Comparison of ENCODE assay signal across 8 cellular contexts in genomic region chr17:1398028-1398427, GRCh38. TPM values are rescaled to one million over a fixed set of nuclear protein-coding genes. Genes with fewer than 3 reads are reported as not detected.
A peak's percentile ranks its signal among the peaks of the same experiment; 100 is the strongest.
DNase-seq lines count a peak whose midpoint lies in the region; ATAC-seq and TF ChIP-seq lines count a peak whose summit lies in the region.

No MANE protein-coding gene starts in this region.

- intact Hi-C loops in PC-9 (cut with micrococcal nuclease; ENCODE audit: unreplicated experiment): loop anchor here (10.0 kb wide), 1 partner anchor 57 kb away; the partner anchor contains the start of gene CRK
- intact Hi-C loops in psoas muscle (cut with DNase I): loop anchor here (5.0 to 10.0 kb wide), 2 partner anchors 36 to 57 kb away; partner anchors contain the start of gene CRK (in 1 of the 2)

- H3K4me3 ChIP-seq in GM06990 (replicated peaks; ENCODE audit: low read depth, low read length) (peak overlapping the region; percentile 99), PC-9 (peak overlapping the region; percentile 96), epithelial cell of proximal tubule (ENCODE audit: low read depth, low read length) (peak overlapping the region; percentile 95), psoas muscle (peak overlapping the region; percentile 88)

- TF ChIP-seq CTCF in GM06990 (IDR thresholded peaks at IDR 0.05; ENCODE audit: insufficient read depth, low read length, poor library complexity, severe bottlenecking) (no peak), PC-9 (conservative IDR thresholded peaks at IDR 0.05) (no peak), epithelial cell of proximal tubule (conservative IDR thresholded peaks at IDR 0.05; ENCODE audit: low read depth, low read length) (no peak), psoas muscle (IDR thresholded peaks at IDR 0.05) (no peak)

- no peaks in the 10 kb centered on the region for H3K9me2 ChIP-seq in PC-9 (ENCODE audit: insufficient read depth)

- H3F3A ChIP-seq in PC-9 (ENCODE audit: insufficient read depth, low read depth): peaks cover 43% of the 10 kb centered on the region; the same call in 1 of the 2 replicates

- H3K36me3 ChIP-seq in GM06990 (ENCODE audit: control insufficient read depth, insufficient read depth, low read length) (peaks cover 2% of the 10 kb centered on the region), PC-9 (ENCODE audit: low read depth) (peaks cover 34% of the 10 kb centered on the region), psoas muscle (ENCODE audit: insufficient read depth in 1 of 2, low read depth in 1 of 2) (peaks cover 0 to 3% of the 10 kb centered on the region in 2 donors)

- BruUV-seq in PC-9 (replicated peaks; lab: Mats Ljungman, UMichigan): no TSS peak

- no peak for ATAC-seq in psoas muscle
- no peak for ATAC-seq in activated CD4-positive, CD25-positive, alpha-beta regulatory T cell treated with anti-CD3 and anti-CD28 coated beads, Interleukin-2, amount 50 U/mL, for 24 hours
- no peak for ATAC-seq in GM21825 (IDR thresholded peaks at IDR 0.05; ENCODE audit: unreplicated experiment)

- WGBS in psoas muscle, 3 donors: 25 to 33% (median 29%) methylated on average over 2 of the region's 2 CpGs

- H3K4me2 ChIP-seq in PC-9: peak overlapping the region; percentile 97

- no peak for DNase-seq in GM06990 (ENCODE audit: extremely low read depth, insufficient read length)
- no peak for DNase-seq in PC-9
- DNase-seq in epithelial cell of proximal tubule (ENCODE audit: low read depth): no peak
- no peak for DNase-seq in psoas muscle
- no peak for DNase-seq in cerebellum (ENCODE audit: low spot score)
- no peak for DNase-seq in NCI-H128 (lab: John Stamatoyannopoulos, UW; ENCODE audit: unreplicated experiment)

- H3K9me3 ChIP-seq in PC-9 (ENCODE audit: insufficient read depth, low read depth) (no peaks in the 10 kb centered on the region), psoas muscle (no peaks in the 10 kb centered on the region)

- H3K27ac ChIP-seq in PC-9: peak overlapping the region; percentile 96; the same call in 1 of the 2 replicates
- H3K27ac ChIP-seq in psoas muscle: peak overlapping the region; percentile 93

- H3K4me1 ChIP-seq in PC-9 (replicated peaks; ENCODE audit: insufficient read depth) (peaks cover 53% of the 10 kb centered on the region), psoas muscle (peaks cover 43% of the 10 kb centered on the region)

- H3K27me3 ChIP-seq in GM06990 (replicated peaks; ENCODE audit: control insufficient read depth, insufficient read depth, low read length) (no peaks in the 10 kb centered on the region), PC-9 (ENCODE audit: insufficient read depth, low read depth) (no peaks in the 10 kb centered on the region), psoas muscle (ENCODE audit: insufficient read depth in 3 of 3, low read length in 2 of 3) (no peaks in the 10 kb centered on the region)

- CTCF ChIA-PET in PC-9 (lab: Charles Lee): interaction anchor here (1.2 kb wide), 1 partner anchor 33 kb away, joined by 4 read pairs; no protein-coding TSS in a partner anchor

- peaks cover 63% of the 10 kb centered on the region for H4K20me1 ChIP-seq in PC-9 (ENCODE audit: insufficient read depth)

- POLR2A ChIA-PET in PC-9 (lab: Charles Lee; ENCODE audit: unreplicated experiment): interaction anchor here (0.6 to 0.7 kb wide), 3 partner anchors 12 to 90 kb away, joined by 3 to 4 read pairs (median 3); no protein-coding TSS in a partner anchor

- peaks cover 70% of the 10 kb centered on the region for H3K79me2 ChIP-seq in PC-9 (ENCODE audit: low read depth)

- no peak overlapping the region for H2AFZ ChIP-seq in PC-9

RNA-seq across cellular contexts. Expression of gene YWHAE, which starts 2.0 kb away (rescaled TPM):
- 841 and 1,140 TPM in 2 replicates for total RNA-seq in PC-9 (2021)
- 1,115 and 1,239 TPM in 2 replicates for total RNA-seq in epithelial cell of proximal tubule
- total RNA-seq in psoas muscle: 100 to 1,000 TPM; 641 to 874 (median 838) TPM
- polyA plus RNA-seq in psoas muscle: 100 to 1,000 TPM; 655 to 927 (median 670) TPM
- total RNA-seq in cerebellum: 379 TPM

RNA-seq across cellular contexts. Expression of gene CRK, which starts 58.0 kb away (rescaled TPM):
- total RNA-seq in PC-9 (2021) (57.1 and 57.9 TPM in 2 replicates), epithelial cell of proximal tubule (57.1 and 82.8 TPM in 2 replicates), psoas muscle (10 to 100 TPM; 26.4 to 60.4 (median 33.1) TPM), cerebellum (76.1 TPM)
- polyA plus RNA-seq in psoas muscle: 10 to 100 TPM; 29.7 to 48.0 (median 40.4) TPM
